Comparison of ENCODE assay signal across 8 cellular contexts in the genomic region with DNA sequence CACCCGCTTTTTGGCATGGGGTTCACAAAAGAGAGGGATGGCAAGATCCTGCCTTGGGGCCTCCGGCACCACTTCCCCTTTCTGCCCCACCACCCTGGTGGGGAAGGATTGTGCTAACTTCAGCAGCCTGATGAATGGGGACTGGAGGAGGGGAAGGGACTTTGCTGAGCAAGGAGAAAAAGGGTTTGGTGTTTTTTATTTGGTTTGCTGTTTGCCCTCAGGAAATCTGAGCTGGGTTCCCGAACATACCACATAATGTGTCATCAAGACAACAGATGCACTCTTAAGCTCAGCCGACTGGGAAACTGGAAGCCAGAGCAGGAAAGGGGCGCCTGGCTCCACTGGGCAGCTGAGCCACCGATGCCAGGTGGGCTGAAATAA. TPM values are rescaled to one million over a fixed set of nuclear protein-coding genes. Genes with fewer than 3 reads are reported as not detected.
DNase-seq lines count a peak whose midpoint lies in the region; ATAC-seq and TF ChIP-seq lines count a peak whose summit lies in the region.

No MANE protein-coding gene starts in this region.

- no peaks in the 10 kb centered on the region for H3K27me3 ChIP-seq in BE2C

- intact Hi-C loops in left cardiac atrium (cut with DNase I) = no loop called here

- ATAC-seq in SK-N-SH treated with all-trans-retinoic acid at 6 μM for 48 hours (peak; percentile 86), left cardiac atrium (peak; percentile 45 to 83), GM21723 (IDR thresholded peaks at IDR 0.05; ENCODE audit: unreplicated experiment) (no peak), GM19452 (IDR thresholded peaks at IDR 0.05; ENCODE audit: unreplicated experiment) (no peak)

- no peak for TF ChIP-seq CTCF in BE2C (IDR thresholded peaks at IDR 0.05; ENCODE audit: low read depth, low read length)

- DNase-seq in HPDE6-E6E7 (ENCODE audit: extremely low spot score) = peak; percentile 60
- no peak for DNase-seq in left cardiac atrium
- DNase-seq in substantia nigra (lab: John Stamatoyannopoulos, UW) = peak in 16 of 49 donors; percentile 9 to 56 (median 34)
- DNase-seq in stimulated activated CD4-positive, alpha-beta T cell treated with anti-CD3 and anti-CD28 coated beads, Interleukin-4, amount 100 ng/mL, for 4 hours = no peak
- no peak for DNase-seq in BE2C

- H3K36me3 ChIP-seq in BE2C = no peaks in the 10 kb centered on the region

- H3K27ac ChIP-seq in substantia nigra (ENCODE audit: low read depth, low read length, poor library complexity, severe bottlenecking) = peak overlapping the region; percentile 63

- H3K4me3 ChIP-seq in BE2C (ENCODE audit: low read depth, low read length) = no peak overlapping the region

- H3K4me1 ChIP-seq in BE2C = no peaks in the 10 kb centered on the region; the same call in 1 of the 2 replicates

- no peaks in the 10 kb centered on the region for H3K9me3 ChIP-seq in BE2C

TF ChIP-seq in SK-N-SH treated with all-trans-retinoic acid at 6 μM for 48 hours, 23 proteins besides CTCF, POLR2A, EP300 and RAD21:
- TF ChIP-seq ZFP30 (CRISPR knock-in tag; IDR thresholded peaks at IDR 0.05) (no peak), TOX (CRISPR knock-in tag; IDR thresholded peaks at IDR 0.05; ENCODE audit: borderline replicate concordance) (0 out of 2 replicates have a peak, but pooled peaks have one; percentile 20), ZNF70 (CRISPR knock-in tag; IDR thresholded peaks at IDR 0.05) (no peak)

RNA-seq across cellular contexts. Expression of a gene that starts 19.9 kb away (rescaled TPM):
- total RNA-seq in left cardiac atrium = 10 to 100 TPM in 1 of 2 donors, 1 to 10 TPM in 1; 5.8 to 11.4 TPM
- polyA plus RNA-seq in BE2C (2012; ENCODE audit: insufficient read depth, insufficient read length, low read depth) = not detected

Comparison
In these comparisons a context has a peak if more than half of its experiments do, and no peak if none do; other contexts are left out.
1. ATAC-seq: peak in SK-N-SH treated with all-trans-retinoic acid at 6 μM for 48 hours (single experiment) and left cardiac atrium (2 of 2); none in GM21723 (single experiment) and GM19452 (single experiment).